In genomic region chr7:121579639-121580038, GRCh38 we compare ENCODE assay signal across 8 cellular contexts.
"Had no signal": no experiment of that assay in that cellular context is flagged by ENCODE, and none has a peak within 500 bp of the region (broad histone marks: within the 10 kb centered on the region; RNA-seq: fewer than 3 reads in every experiment).

No MANE protein-coding gene starts in this region.

- DNase-seq: GDM1, GF-D8 had no signal

- FAIRE-seq: G401.6, GM12878, GM12891, GM12892, GM18507, GM19239 had no signal

- ATAC-seq: GM12878 had no signal

- H3K4me3 ChIP-seq: GM12878 had no signal
